In the genomic region with DNA sequence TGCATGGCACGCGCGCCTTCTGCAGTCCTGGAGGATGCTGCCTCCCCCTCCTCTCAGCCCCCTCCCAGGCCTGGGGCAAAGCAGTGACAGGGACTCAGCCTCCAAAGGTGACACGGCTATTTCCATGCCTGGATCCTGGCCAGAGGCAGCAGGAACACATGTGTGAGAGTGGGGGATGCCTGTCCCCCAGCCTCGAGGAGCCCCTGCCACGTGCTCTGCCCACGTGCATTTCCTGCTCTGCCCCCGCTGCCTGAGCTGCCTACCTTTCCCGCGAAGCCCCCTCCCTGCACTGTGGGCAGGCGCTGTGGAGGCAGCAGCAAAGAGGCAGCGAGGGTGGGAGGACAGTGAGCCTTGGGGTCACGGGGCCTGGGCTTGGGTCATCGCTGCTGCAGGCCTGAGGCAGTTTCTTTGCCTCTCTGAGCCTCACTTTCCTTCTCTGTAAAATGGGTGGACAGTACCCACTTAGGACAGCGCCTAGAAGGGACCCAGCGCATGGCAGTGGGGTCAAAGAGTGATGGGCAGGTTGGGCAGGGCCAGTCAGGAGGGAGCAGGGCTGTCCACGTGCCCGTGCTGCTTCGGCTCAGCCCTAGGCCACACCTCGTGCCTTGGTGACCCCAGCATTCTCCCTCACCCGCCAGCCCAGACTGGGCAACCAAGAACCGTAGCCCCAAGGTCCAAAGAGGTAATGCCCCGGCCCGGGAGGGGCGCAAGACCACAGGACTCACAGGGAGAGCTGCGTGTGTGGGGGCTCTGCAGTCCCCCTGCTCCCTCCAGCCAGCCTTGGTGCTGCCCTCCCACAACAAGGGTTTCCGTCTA, we compare ENCODE assay signal across 19 cellular contexts. TPM values are rescaled to one million over a fixed set of nuclear protein-coding genes. Genes with fewer than 3 reads are reported as not detected.
"Had no signal": no experiment of that assay in that cellular context is flagged by ENCODE, and none has a peak within 500 bp of the region (broad histone marks: within the 10 kb centered on the region; RNA-seq: fewer than 3 reads in every experiment).

No MANE protein-coding gene starts in this region.

- DNase-seq: activated B cell treated with CpG ODN at 0.5 μM for 24 hours; activated CD4-positive, alpha-beta memory T cell treated with anti-CD3 and anti-CD28 coated beads for 36 hours; activated CD4-positive, alpha-beta T cell treated with anti-CD3 and anti-CD28 coated beads for 4 hours; activated gamma-delta T cell treated with Interleukin-2 at 50 U/mL for 16 hours; activated T-cell treated with anti-CD3 and anti-CD28 coated beads for 4 hours; dermis blood vessel endothelial cell; mesendoderm; naive thymus-derived CD4-positive, alpha-beta T cell; ovary; stimulated activated CD4-positive, alpha-beta T cell treated with anti-CD3 and anti-CD28 coated beads, Interleukin-4, amount 100 ng/mL, for 1 hour; stimulated activated naive CD8-positive, alpha-beta T cell treated with anti-CD3 and anti-CD28 coated beads, Interleukin-15, amount 100 ng/mL, for 72 hours; testis had no signal

- H3K27me3 ChIP-seq: adrenal gland, ovary, right lobe of liver, testis, upper lobe of left lung had no signal

- ATAC-seq: activated naive CD4-positive, alpha-beta T cell treated with anti-CD3 and anti-CD28 coated beads, Interleukin-2, amount 50 U/mL, for 72 hours; naive thymus-derived CD4-positive, alpha-beta T cell; stimulated activated naive CD8-positive, alpha-beta T cell treated with anti-CD3 and anti-CD28 coated beads, Interleukin-15, amount 100 ng/mL, for 72 hours had no signal

- H3K4me3 ChIP-seq: adrenal gland, ovary, smooth muscle cell, testis, upper lobe of left lung had no signal

- H3K27ac ChIP-seq: ovary, testis, upper lobe of left lung had no signal

- H3K4me1 ChIP-seq: adrenal gland had no signal

- H3K36me3 ChIP-seq: adrenal gland, ovary, right lobe of liver, upper lobe of left lung had no signal

- H3K9me3 ChIP-seq: adrenal gland, ovary, right lobe of liver, testis, upper lobe of left lung had no signal

RNA-seq across cellular contexts. Expression of a gene that starts 48.6 kb away (rescaled TPM):
- total RNA-seq: activated B cell treated with CpG ODN at 0.5 μM for 24 hours; activated naive CD4-positive, alpha-beta T cell treated with anti-CD3 and anti-CD28 coated beads, Interleukin-2, amount 50 U/mL, for 72 hours; activated T-helper 1 cell treated with anti-CD3 and anti-CD28 coated beads, Interleukin-12 subunit alpha, Interleukin-12 subunit beta, Interleukin-2, Interleukin-4 antibody, amounts not matched to agents 30 ng/mL and 10 ng/mL and 1 ng/mL, durations not matched to agents 14 hours and 24 hours and 36 hours; dermis blood vessel endothelial cell; naive thymus-derived CD4-positive, alpha-beta T cell; pulmonary artery endothelial cell had no signal
